8 cellular contexts compared by ENCODE assay signal in the genomic region with DNA sequence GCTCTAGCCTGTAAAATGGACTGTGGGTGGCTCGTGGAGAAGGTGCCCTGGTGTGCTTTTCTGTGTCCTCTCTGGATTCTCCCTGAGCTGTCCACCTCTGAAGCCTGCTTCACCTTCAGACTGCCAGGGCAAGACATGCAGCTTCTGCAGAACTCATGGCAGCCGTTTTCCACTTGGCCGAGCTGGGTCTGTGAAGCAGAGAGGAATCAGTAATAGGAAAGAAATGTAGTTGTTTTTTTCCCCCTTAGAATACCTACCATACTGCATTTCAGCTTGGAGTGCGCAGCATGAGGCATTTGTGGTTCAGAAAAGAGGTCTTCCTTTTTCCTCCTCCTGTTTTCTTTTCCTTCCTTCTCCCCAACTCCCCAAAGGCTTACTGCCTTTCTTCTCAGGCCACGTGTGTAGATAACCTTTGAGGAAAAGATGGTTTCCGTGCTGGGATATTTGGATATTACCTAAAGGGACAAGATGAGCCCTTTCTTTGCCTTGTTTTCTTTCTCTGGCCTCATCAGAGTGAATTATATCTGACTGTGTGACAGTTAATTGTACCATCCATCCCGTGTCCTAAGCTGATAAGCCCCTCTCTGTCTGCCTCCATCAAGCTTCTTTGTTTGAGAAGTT. TPM values are rescaled to one million over a fixed set of nuclear protein-coding genes. Genes with fewer than 3 reads are reported as not detected.
A peak's percentile ranks its signal among the peaks of the same experiment; 100 is the strongest.
DNase-seq lines count a peak whose midpoint lies in the region; ATAC-seq and TF ChIP-seq lines count a peak whose summit lies in the region.

No MANE protein-coding gene starts in this region.

- no peak overlapping the region for H3K4me3 ChIP-seq in CD4-positive, CD25-positive, alpha-beta regulatory T cell (ENCODE audit: low read depth, low read length)

- CTCF ChIA-PET in MCF 10A (lab: Yijun Ruan, JAX) = interaction anchor here (0.6 to 1.3 kb wide), 6 partner anchors 11 to 233 kb away, joined by 3 to 5 read pairs (median 3); no protein-coding TSS in a partner anchor

- no peaks in the 10 kb centered on the region for H3K27me3 ChIP-seq in CD4-positive, CD25-positive, alpha-beta regulatory T cell (ENCODE audit: control insufficient read depth, insufficient read depth, low read length)

- no peak for ATAC-seq in CD4-positive, CD25-positive, alpha-beta regulatory T cell (ENCODE audit: low read depth in 2 of 2)
- no peak for ATAC-seq in natural killer cell treated with Interleukin-12 subunit alpha and Interleukin-12 subunit beta and Interleukin-15 and Interleukin-18, amount 100 ng/mL, for 72 hours
- ATAC-seq in HG03457 (IDR thresholded peaks at IDR 0.05; ENCODE audit: unreplicated experiment) = no peak
- no peak for ATAC-seq in HG03571 (IDR thresholded peaks at IDR 0.05; ENCODE audit: unreplicated experiment)

- POLR2A ChIA-PET in MCF 10A (lab: Yijun Ruan, JAX) = interaction anchor here (0.6 to 2.5 kb wide), 8 partner anchors 9 to 1121 kb away, joined by 3 to 11 read pairs (median 3); a partner anchor contains a TSS

- DNase-seq in CD4-positive, CD25-positive, alpha-beta regulatory T cell = no peak
- DNase-seq in MCF 10A (ENCODE audit: unreplicated experiment) = no peak
- DNase-seq in natural killer cell treated with Interleukin-12 subunit alpha and Interleukin-12 subunit beta and Interleukin-15 and Interleukin-18, amount 100 ng/mL, for 72 hours (ENCODE audit: low spot score) = no peak
- DNase-seq in stimulated activated CD4-positive, alpha-beta T cell treated with anti-CD3 and anti-CD28 coated beads, Interleukin-12 subunit alpha, Interleukin-12 subunit beta, amount 100 ng/mL, for 4 hours = no peak
- DNase-seq in SIG-M5 (lab: John Stamatoyannopoulos, UW) = no peak

- peak overlapping the region in 2 of 3 donors; percentile 63 to 88 for H3K27ac Mint-ChIP-seq in CD4-positive, CD25-positive, alpha-beta regulatory T cell
- peak overlapping the region; percentile 90 for H3K27ac Mint-ChIP-seq in MCF 10A (ENCODE audit: low read depth, unreplicated experiment)
- H3K27ac Mint-ChIP-seq in natural killer cell treated with Interleukin-12 subunit alpha and Interleukin-12 subunit beta and Interleukin-15 and Interleukin-18, amount 100 ng/mL, for 72 hours = peak overlapping the region; percentile 86 to 96

- intact Hi-C loops in MCF 10A (cut with micrococcal nuclease) = loop anchor here (5.0 kb wide), 1 partner anchor 345 kb away; no protein-coding TSS in a partner anchor

- H3K4me1 Mint-ChIP-seq in CD4-positive, CD25-positive, alpha-beta regulatory T cell = peaks cover 24 to 80% (median 51%) of the 10 kb centered on the region in 4 donors
- H3K4me1 Mint-ChIP-seq in MCF 10A (ENCODE audit: insufficient read depth, unreplicated experiment) = peaks cover 75% of the 10 kb centered on the region
- H3K4me1 Mint-ChIP-seq in natural killer cell treated with Interleukin-12 subunit alpha and Interleukin-12 subunit beta and Interleukin-15 and Interleukin-18, amount 100 ng/mL, for 72 hours (ENCODE audit: low read depth in 2 of 2) = peaks cover 60 to 66% of the 10 kb centered on the region in 2 donors

- H3K36me3 ChIP-seq in CD4-positive, CD25-positive, alpha-beta regulatory T cell (ENCODE audit: control insufficient read depth, insufficient read depth, low read length) = no peaks in the 10 kb centered on the region

- no peaks in the 10 kb centered on the region for H3K9me3 Mint-ChIP-seq in CD4-positive, CD25-positive, alpha-beta regulatory T cell
- H3K9me3 Mint-ChIP-seq in MCF 10A (ENCODE audit: unreplicated experiment) = no peaks in the 10 kb centered on the region
- no peaks in the 10 kb centered on the region for H3K9me3 Mint-ChIP-seq in natural killer cell treated with Interleukin-12 subunit alpha and Interleukin-12 subunit beta and Interleukin-15 and Interleukin-18, amount 100 ng/mL, for 72 hours

- no peak for TF ChIP-seq RAD21 in Ishikawa (IDR thresholded peaks at IDR 0.05; ENCODE audit: low read depth)

- no peak overlapping the region for H3K27ac ChIP-seq in CD4-positive, CD25-positive, alpha-beta regulatory T cell (ENCODE audit: insufficient read depth, low read length, poor library complexity, severe bottlenecking)

- H3K4me1 ChIP-seq in CD4-positive, CD25-positive, alpha-beta regulatory T cell (ENCODE audit: control insufficient read depth, insufficient read depth, low read length, poor library complexity, severe bottlenecking) = peaks cover 20% of the 10 kb centered on the region

- H3K4me3 Mint-ChIP-seq in CD4-positive, CD25-positive, alpha-beta regulatory T cell = peak overlapping the region in 1 of 4 donors; percentile 9
- H3K4me3 Mint-ChIP-seq in MCF 10A (ENCODE audit: unreplicated experiment) = no peak overlapping the region
- peak overlapping the region; percentile 84 for H3K4me3 Mint-ChIP-seq in natural killer cell treated with Interleukin-12 subunit alpha and Interleukin-12 subunit beta and Interleukin-15 and Interleukin-18, amount 100 ng/mL, for 72 hours

- no peak for TF ChIP-seq EP300 in Ishikawa (IDR thresholded peaks at IDR 0.05; ENCODE audit: borderline replicate concordance)

- no peaks in the 10 kb centered on the region for H3K27me3 Mint-ChIP-seq in CD4-positive, CD25-positive, alpha-beta regulatory T cell
- H3K27me3 Mint-ChIP-seq in MCF 10A (ENCODE audit: insufficient read depth, unreplicated experiment) = no peaks in the 10 kb centered on the region
- H3K27me3 Mint-ChIP-seq in natural killer cell treated with Interleukin-12 subunit alpha and Interleukin-12 subunit beta and Interleukin-15 and Interleukin-18, amount 100 ng/mL, for 72 hours = no peaks in the 10 kb centered on the region

- TF ChIP-seq CTCF in MCF 10A (IDR thresholded peaks at IDR 0.05; ENCODE audit: unreplicated experiment) = no peak

- H3K9me3 ChIP-seq in CD4-positive, CD25-positive, alpha-beta regulatory T cell (ENCODE audit: control insufficient read depth in 2 of 2, low read length in 2 of 2) = no peaks in the 10 kb centered on the region

- BruUV-seq in MCF 10A (replicated peaks; lab: Mats Ljungman, UMichigan) = no TSS peak

- peaks cover 3% of the 10 kb centered on the region for H3K36me3 Mint-ChIP-seq in CD4-positive, CD25-positive, alpha-beta regulatory T cell
- peaks cover 4% of the 10 kb centered on the region for H3K36me3 Mint-ChIP-seq in MCF 10A (ENCODE audit: insufficient read depth, unreplicated experiment)
- H3K36me3 Mint-ChIP-seq in natural killer cell treated with Interleukin-12 subunit alpha and Interleukin-12 subunit beta and Interleukin-15 and Interleukin-18, amount 100 ng/mL, for 72 hours = no peaks in the 10 kb centered on the region

TF ChIP-seq in Ishikawa, 13 proteins besides CTCF, POLR2A, EP300 and RAD21:
- TF ChIP-seq, protein P1, sequence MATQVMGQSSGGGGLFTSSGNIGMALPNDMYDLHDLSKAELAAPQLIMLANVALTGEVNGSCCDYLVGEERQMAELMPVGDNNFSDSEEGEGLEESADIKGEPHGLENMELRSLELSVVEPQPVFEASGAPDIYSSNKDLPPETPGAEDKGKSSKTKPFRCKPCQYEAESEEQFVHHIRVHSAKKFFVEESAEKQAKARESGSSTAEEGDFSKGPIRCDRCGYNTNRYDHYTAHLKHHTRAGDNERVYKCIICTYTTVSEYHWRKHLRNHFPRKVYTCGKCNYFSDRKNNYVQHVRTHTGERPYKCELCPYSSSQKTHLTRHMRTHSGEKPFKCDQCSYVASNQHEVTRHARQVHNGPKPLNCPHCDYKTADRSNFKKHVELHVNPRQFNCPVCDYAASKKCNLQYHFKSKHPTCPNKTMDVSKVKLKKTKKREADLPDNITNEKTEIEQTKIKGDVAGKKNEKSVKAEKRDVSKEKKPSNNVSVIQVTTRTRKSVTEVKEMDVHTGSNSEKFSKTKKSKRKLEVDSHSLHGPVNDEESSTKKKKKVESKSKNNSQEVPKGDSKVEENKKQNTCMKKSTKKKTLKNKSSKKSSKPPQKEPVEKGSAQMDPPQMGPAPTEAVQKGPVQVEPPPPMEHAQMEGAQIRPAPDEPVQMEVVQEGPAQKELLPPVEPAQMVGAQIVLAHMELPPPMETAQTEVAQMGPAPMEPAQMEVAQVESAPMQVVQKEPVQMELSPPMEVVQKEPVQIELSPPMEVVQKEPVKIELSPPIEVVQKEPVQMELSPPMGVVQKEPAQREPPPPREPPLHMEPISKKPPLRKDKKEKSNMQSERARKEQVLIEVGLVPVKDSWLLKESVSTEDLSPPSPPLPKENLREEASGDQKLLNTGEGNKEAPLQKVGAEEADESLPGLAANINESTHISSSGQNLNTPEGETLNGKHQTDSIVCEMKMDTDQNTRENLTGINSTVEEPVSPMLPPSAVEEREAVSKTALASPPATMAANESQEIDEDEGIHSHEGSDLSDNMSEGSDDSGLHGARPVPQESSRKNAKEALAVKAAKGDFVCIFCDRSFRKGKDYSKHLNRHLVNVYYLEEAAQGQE (IDR thresholded peaks at IDR 0.05; ENCODE audit: low read depth) = no peak
- TF ChIP-seq CREB1 (IDR thresholded peaks at IDR 0.05; ENCODE audit: low read depth) = no peak
- TF ChIP-seq, protein P2, sequence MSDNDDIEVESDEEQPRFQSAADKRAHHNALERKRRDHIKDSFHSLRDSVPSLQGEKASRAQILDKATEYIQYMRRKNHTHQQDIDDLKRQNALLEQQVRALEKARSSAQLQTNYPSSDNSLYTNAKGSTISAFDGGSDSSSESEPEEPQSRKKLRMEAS (IDR thresholded peaks at IDR 0.05) = 0 out of 2 replicates have a peak, but pooled peaks have one; percentile 30
TF ChIP-seq in Ishikawa: peak in this region for 1.

RNA-seq across cellular contexts. Expression of a gene that starts 39.4 kb away (rescaled TPM):
- total RNA-seq in CD4-positive, CD25-positive, alpha-beta regulatory T cell = 45.2 TPM
- polyA plus RNA-seq in CD4-positive, CD25-positive, alpha-beta regulatory T cell = 1 to 10 TPM; 1.2 to 3.8 (median 2.1) TPM
- total RNA-seq in MCF 10A (2022) = 51.8 and 53.5 TPM in 2 replicates
- total RNA-seq in natural killer cell treated with Interleukin-12 subunit alpha and Interleukin-12 subunit beta and Interleukin-15 and Interleukin-18, amount 100 ng/mL, for 72 hours = 10 to 100 TPM; 20.6 to 27.5 TPM
